ENCODE assay signal across 1 cellular context in genomic region chr1:209672705-209673630, GRCh38.
TF ChIP-seq lines count a peak whose summit lies in the region.

No MANE protein-coding gene starts in this region.

TF ChIP-seq in endothelial cell of umbilical vein, 7 proteins besides CTCF, POLR2A, EP300 and RAD21 (continued from another document):
- peak; percentile 17 for TF ChIP-seq GATA2 (IDR thresholded peaks at IDR 0.05; ENCODE audit: insufficient read depth, insufficient read length, low read depth, low read length)
